Comparison of ENCODE assay signal across 1 cellular context in genomic region chr15:52068004-52068403, GRCh38.
TF ChIP-seq lines count a peak whose summit lies in the region.

No MANE protein-coding gene starts in this region.

TF ChIP-seq in GM23338, 12 proteins besides CTCF, POLR2A, EP300 and RAD21:
- TF ChIP-seq, protein P1, sequence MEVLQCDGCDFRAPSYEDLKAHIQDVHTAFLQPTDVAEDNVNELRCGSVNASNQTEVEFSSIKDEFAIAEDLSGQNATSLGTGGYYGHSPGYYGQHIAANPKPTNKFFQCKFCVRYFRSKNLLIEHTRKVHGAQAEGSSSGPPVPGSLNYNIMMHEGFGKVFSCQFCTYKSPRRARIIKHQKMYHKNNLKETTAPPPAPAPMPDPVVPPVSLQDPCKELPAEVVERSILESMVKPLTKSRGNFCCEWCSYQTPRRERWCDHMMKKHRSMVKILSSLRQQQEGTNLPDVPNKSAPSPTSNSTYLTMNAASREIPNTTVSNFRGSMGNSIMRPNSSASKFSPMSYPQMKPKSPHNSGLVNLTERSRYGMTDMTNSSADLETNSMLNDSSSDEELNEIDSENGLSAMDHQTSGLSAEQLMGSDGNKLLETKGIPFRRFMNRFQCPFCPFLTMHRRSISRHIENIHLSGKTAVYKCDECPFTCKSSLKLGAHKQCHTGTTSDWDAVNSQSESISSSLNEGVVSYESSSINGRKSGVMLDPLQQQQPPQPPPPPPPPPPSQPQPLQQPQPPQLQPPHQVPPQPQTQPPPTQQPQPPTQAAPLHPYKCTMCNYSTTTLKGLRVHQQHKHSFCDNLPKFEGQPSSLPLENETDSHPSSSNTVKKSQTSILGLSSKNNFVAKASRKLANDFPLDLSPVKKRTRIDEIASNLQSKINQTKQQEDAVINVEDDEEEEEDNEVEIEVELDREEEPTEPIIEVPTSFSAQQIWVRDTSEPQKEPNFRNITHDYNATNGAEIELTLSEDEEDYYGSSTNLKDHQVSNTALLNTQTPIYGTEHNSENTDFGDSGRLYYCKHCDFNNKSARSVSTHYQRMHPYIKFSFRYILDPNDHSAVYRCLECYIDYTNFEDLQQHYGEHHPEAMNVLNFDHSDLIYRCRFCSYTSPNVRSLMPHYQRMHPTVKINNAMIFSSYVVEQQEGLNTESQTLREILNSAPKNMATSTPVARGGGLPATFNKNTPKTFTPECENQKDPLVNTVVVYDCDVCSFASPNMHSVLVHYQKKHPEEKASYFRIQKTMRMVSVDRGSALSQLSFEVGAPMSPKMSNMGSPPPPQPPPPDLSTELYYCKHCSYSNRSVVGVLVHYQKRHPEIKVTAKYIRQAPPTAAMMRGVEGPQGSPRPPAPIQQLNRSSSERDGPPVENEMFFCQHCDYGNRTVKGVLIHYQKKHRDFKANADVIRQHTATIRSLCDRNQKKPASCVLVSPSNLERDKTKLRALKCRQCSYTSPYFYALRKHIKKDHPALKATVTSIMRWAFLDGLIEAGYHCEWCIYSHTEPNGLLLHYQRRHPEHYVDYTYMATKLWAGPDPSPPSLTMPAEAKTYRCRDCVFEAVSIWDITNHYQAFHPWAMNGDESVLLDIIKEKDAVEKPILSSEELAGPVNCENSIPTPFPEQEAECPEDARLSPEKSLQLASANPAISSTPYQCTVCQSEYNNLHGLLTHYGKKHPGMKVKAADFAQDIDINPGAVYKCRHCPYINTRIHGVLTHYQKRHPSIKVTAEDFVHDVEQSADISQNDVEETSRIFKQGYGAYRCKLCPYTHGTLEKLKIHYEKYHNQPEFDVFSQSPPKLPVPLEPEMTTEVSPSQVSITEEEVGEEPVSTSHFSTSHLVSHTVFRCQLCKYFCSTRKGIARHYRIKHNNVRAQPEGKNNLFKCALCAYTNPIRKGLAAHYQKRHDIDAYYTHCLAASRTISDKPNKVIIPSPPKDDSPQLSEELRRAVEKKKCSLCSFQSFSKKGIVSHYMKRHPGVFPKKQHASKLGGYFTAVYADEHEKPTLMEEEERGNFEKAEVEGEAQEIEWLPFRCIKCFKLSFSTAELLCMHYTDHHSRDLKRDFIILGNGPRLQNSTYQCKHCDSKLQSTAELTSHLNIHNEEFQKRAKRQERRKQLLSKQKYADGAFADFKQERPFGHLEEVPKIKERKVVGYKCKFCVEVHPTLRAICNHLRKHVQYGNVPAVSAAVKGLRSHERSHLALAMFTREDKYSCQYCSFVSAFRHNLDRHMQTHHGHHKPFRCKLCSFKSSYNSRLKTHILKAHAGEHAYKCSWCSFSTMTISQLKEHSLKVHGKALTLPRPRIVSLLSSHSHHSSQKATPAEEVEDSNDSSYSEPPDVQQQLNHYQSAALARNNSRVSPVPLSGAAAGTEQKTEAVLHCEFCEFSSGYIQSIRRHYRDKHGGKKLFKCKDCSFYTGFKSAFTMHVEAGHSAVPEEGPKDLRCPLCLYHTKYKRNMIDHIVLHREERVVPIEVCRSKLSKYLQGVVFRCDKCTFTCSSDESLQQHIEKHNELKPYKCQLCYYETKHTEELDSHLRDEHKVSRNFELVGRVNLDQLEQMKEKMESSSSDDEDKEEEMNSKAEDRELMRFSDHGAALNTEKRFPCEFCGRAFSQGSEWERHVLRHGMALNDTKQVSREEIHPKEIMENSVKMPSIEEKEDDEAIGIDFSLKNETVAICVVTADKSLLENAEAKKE (CRISPR knock-in tag; IDR thresholded peaks at IDR 0.05) = no peak
- TF ChIP-seq JUNB (IDR thresholded peaks at IDR 0.05; ENCODE audit: unreplicated experiment) (no peak), CREB1 (CRISPR knock-in tag; IDR thresholded peaks at IDR 0.05; ENCODE audit: low read depth) (no peak)
- TF ChIP-seq, protein P2, sequence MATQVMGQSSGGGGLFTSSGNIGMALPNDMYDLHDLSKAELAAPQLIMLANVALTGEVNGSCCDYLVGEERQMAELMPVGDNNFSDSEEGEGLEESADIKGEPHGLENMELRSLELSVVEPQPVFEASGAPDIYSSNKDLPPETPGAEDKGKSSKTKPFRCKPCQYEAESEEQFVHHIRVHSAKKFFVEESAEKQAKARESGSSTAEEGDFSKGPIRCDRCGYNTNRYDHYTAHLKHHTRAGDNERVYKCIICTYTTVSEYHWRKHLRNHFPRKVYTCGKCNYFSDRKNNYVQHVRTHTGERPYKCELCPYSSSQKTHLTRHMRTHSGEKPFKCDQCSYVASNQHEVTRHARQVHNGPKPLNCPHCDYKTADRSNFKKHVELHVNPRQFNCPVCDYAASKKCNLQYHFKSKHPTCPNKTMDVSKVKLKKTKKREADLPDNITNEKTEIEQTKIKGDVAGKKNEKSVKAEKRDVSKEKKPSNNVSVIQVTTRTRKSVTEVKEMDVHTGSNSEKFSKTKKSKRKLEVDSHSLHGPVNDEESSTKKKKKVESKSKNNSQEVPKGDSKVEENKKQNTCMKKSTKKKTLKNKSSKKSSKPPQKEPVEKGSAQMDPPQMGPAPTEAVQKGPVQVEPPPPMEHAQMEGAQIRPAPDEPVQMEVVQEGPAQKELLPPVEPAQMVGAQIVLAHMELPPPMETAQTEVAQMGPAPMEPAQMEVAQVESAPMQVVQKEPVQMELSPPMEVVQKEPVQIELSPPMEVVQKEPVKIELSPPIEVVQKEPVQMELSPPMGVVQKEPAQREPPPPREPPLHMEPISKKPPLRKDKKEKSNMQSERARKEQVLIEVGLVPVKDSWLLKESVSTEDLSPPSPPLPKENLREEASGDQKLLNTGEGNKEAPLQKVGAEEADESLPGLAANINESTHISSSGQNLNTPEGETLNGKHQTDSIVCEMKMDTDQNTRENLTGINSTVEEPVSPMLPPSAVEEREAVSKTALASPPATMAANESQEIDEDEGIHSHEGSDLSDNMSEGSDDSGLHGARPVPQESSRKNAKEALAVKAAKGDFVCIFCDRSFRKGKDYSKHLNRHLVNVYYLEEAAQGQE (IDR thresholded peaks at IDR 0.05; ENCODE audit: unreplicated experiment) = no peak
